ENCODE assay signal across 12 cellular contexts in the genomic region with DNA sequence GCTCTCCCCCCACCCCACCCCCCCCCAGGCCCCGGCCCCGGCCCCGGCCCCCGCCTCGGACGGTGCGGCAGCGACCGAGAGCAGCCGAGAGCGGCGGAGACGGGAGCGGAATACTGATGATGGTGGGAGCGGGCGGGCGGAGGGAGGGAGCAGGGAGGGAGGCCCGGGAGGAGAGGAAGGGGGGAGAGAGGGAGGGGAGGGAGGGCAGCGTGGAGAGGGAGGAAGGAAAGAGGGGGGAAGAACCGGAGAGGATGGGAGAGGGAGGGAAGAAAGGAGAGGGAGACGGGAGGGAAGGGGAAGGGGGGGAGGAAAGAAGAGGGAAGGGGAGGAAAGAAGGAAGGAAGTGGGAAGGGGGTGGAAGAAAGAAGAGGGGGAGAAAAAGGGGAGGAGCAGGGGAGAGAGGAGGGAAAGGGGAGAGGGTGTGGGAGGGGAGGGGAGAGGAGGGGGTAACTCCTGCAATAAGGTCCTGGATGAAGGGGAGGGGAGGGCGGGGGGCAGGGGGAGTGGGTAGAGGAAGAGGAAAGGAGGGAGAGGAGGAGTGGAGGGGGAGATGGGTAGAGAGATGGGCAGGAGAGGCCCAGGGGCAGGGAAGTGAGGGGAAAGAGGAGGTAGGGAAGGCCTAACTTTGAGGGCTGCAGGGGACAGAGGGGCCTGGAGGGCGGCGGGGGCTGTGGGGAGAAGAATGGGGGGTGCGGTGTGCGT. TPM values are rescaled to one million over a fixed set of nuclear protein-coding genes. Genes with fewer than 3 reads are reported as not detected.
DNase-seq lines count a peak whose midpoint lies in the region; ATAC-seq and TF ChIP-seq lines count a peak whose summit lies in the region.
"Had no signal": no experiment of that assay in that cellular context is flagged by ENCODE, and none has a peak within 500 bp of the region (broad histone marks: within the 10 kb centered on the region; RNA-seq: fewer than 3 reads in every experiment).

LRRC4B (minus strand) TSS at position 115 of the 702 bp plus-strand sequence. CDS start 19,597 bp downstream, outside the sequence.

- no peak within 1 kb of the TSS for H3K27ac Mint-ChIP-seq in progenitor cell of endocrine pancreas
- no peak within 1 kb of the TSS for H3K27ac Mint-ChIP-seq in activated CD8-positive, alpha-beta T cell treated with anti-CD3 and anti-CD28 coated beads, Interleukin-2, amount 10 ng/mL, durations not matched to agents 7 days and 5 days
- H3K27ac Mint-ChIP-seq in endothelial cell (ENCODE audit: unreplicated experiment), result no peak within 1 kb of the TSS
- no peak within 1 kb of the TSS for H3K27ac Mint-ChIP-seq in chondrocyte (ENCODE audit: unreplicated experiment)

- H2AFZ ChIP-seq in OCI-LY3 (ENCODE audit: low read depth, low read length) (no peak within 1 kb of the TSS), hepatocyte (no peak within 1 kb of the TSS)
- H2AFZ ChIP-seq: PC-9 had no signal

- H3K36me3 Mint-ChIP-seq in progenitor cell of endocrine pancreas (ENCODE audit: insufficient read depth) (no peaks in the 10 kb centered on the region), endothelial cell (ENCODE audit: low read depth, unreplicated experiment) (peaks cover 16% of the 10 kb centered on the region), chondrocyte (ENCODE audit: low read depth) (no peaks in the 10 kb centered on the region)
- no peaks in the 10 kb centered on the region for H3K36me3 Mint-ChIP-seq in activated CD8-positive, alpha-beta T cell treated with anti-CD3 and anti-CD28 coated beads, Interleukin-2, amount 10 ng/mL, durations not matched to agents 7 days and 5 days (ENCODE audit: low read depth)
- H3K36me3 Mint-ChIP-seq: stimulated activated effector memory CD8-positive, alpha-beta T cell treated with anti-CD3 and anti-CD28 coated beads, Interleukin-12 subunit alpha, Interleukin-12 subunit beta, amount 100 ng/mL, for 72 hours had no signal

- 5% methylated on average over 10 of the region's 26 CpGs for WGBS in hepatocyte (ENCODE audit: low lambda C conversion rate, missing lambda C conversion rate)

- no peaks in the 10 kb centered on the region for H3K9me2 ChIP-seq in hepatocyte (replicated peaks; ENCODE audit: insufficient read depth)

- H3K79me2 ChIP-seq in OCI-LY3 (ENCODE audit: low read length) (no peaks in the 10 kb centered on the region), hepatocyte (no peaks in the 10 kb centered on the region)

- H3K27me3 ChIP-seq in OCI-LY3 (ENCODE audit: low read depth, low read length), result peaks cover 19% of the 10 kb centered on the region
- peaks cover 49% of the 10 kb centered on the region for H3K27me3 ChIP-seq in hepatocyte

- H3K27me3 Mint-ChIP-seq in progenitor cell of endocrine pancreas (peaks cover 66% of the 10 kb centered on the region), endothelial cell (ENCODE audit: unreplicated experiment) (peaks cover 24% of the 10 kb centered on the region), chondrocyte (ENCODE audit: low read depth) (peaks cover 51% of the 10 kb centered on the region)
- H3K27me3 Mint-ChIP-seq in activated CD8-positive, alpha-beta T cell treated with anti-CD3 and anti-CD28 coated beads, Interleukin-2, amount 10 ng/mL, durations not matched to agents 7 days and 5 days (ENCODE audit: low read depth), result peaks cover 42% of the 10 kb centered on the region

- H3K4me2 ChIP-seq in OCI-LY3 (ENCODE audit: low read length) (peak within 1 kb of the TSS; percentile 82), hepatocyte (peak within 1 kb of the TSS; percentile 76)
- H3K4me2 ChIP-seq: PC-9 had no signal

- in situ Hi-C loops in G401 (cut with HindIII; ENCODE audit: low sequenced_read_pairs), result no loop called here

- CTCF ChIA-PET in activated CD8-positive, alpha-beta T cell treated with anti-CD3 and anti-CD28 coated beads, Interleukin-2, amount 10 ng/mL, durations not matched to agents 7 days and 5 days (lab: Charles Lee), result interaction anchor here (1.2 kb wide), 1 partner anchor 12 kb away, joined by 7 read pairs; no protein-coding TSS in a partner anchor

- DNase-seq in G401 (ENCODE audit: low spot score) (peak; percentile 64), hepatocyte (ENCODE audit: low spot score) (peak; percentile 60), progenitor cell of endocrine pancreas (ENCODE audit: low spot score, unreplicated experiment) (no peak), endothelial cell (ENCODE audit: low spot score) (no peak), chondrocyte (ENCODE audit: low spot score) (no peak), foreskin melanocyte (no peak)
- DNase-seq in activated CD8-positive, alpha-beta T cell treated with anti-CD3 and anti-CD28 coated beads, Interleukin-2, amount 10 ng/mL, durations not matched to agents 7 days and 5 days, result no peak
- DNase-seq: HCEC 1CT, PC-9 had no signal

- H3K4me3 Mint-ChIP-seq in progenitor cell of endocrine pancreas (ENCODE audit: low read depth) (peak within 1 kb of the TSS; percentile 16), endothelial cell (ENCODE audit: unreplicated experiment) (no peak within 1 kb of the TSS), chondrocyte (ENCODE audit: unreplicated experiment) (no peak within 1 kb of the TSS)
- no peak within 1 kb of the TSS for H3K4me3 Mint-ChIP-seq in activated CD8-positive, alpha-beta T cell treated with anti-CD3 and anti-CD28 coated beads, Interleukin-2, amount 10 ng/mL, durations not matched to agents 7 days and 5 days

- H3K9ac ChIP-seq in OCI-LY3 (ENCODE audit: low read length), result peak within 1 kb of the TSS; percentile 89; the same call in 1 of the 2 replicates

- no peak for ATAC-seq in activated CD8-positive, alpha-beta T cell treated with anti-CD3 and anti-CD28 coated beads, Interleukin-2, amount 10 ng/mL, durations not matched to agents 7 days and 5 days
- ATAC-seq: stimulated activated effector memory CD8-positive, alpha-beta T cell treated with anti-CD3 and anti-CD28 coated beads, Interleukin-12 subunit alpha, Interleukin-12 subunit beta, amount 100 ng/mL, for 72 hours had no signal

- H4K20me1 ChIP-seq in OCI-LY3 (ENCODE audit: insufficient read depth, low read length) (no peaks in the 10 kb centered on the region), hepatocyte (ENCODE audit: insufficient read depth, poor library complexity, severe bottlenecking) (no peaks in the 10 kb centered on the region)

- H3K36me3 ChIP-seq in OCI-LY3 (replicated peaks; ENCODE audit: low read depth, low read length) (no peaks in the 10 kb centered on the region), hepatocyte (replicated peaks; ENCODE audit: insufficient read depth, low read depth) (no peaks in the 10 kb centered on the region)

- TF ChIP-seq CTCF in OCI-LY3 (IDR thresholded peaks at IDR 0.05; ENCODE audit: low read depth, low read length) (no peak), hepatocyte (IDR thresholded peaks at IDR 0.05; ENCODE audit: poor library complexity) (no peak), progenitor cell of endocrine pancreas (IDR thresholded peaks at IDR 0.05; ENCODE audit: unreplicated experiment) (no peak), endothelial cell (IDR thresholded peaks at IDR 0.05; ENCODE audit: unreplicated experiment) (no peak), chondrocyte (IDR thresholded peaks at IDR 0.05) (no peak)

- POLR2A ChIA-PET in activated CD8-positive, alpha-beta T cell treated with anti-CD3 and anti-CD28 coated beads, Interleukin-2, amount 10 ng/mL, durations not matched to agents 7 days and 5 days (lab: Charles Lee), result no interaction called here

- H3K4me1 Mint-ChIP-seq in progenitor cell of endocrine pancreas (ENCODE audit: low read depth) (no peaks in the 10 kb centered on the region), endothelial cell (ENCODE audit: unreplicated experiment) (no peaks in the 10 kb centered on the region), chondrocyte (ENCODE audit: low read depth) (no peaks in the 10 kb centered on the region)
- H3K4me1 Mint-ChIP-seq in activated CD8-positive, alpha-beta T cell treated with anti-CD3 and anti-CD28 coated beads, Interleukin-2, amount 10 ng/mL, durations not matched to agents 7 days and 5 days (ENCODE audit: low read depth), result peaks cover 3% of the 10 kb centered on the region

- H3K27ac ChIP-seq in OCI-LY3 (ENCODE audit: low read length) (no peak within 1 kb of the TSS), hepatocyte (no peak within 1 kb of the TSS)
- H3K27ac ChIP-seq: PC-9 had no signal

- H3K9me3 Mint-ChIP-seq in progenitor cell of endocrine pancreas (ENCODE audit: low read depth), result no peaks in the 10 kb centered on the region
- no peaks in the 10 kb centered on the region for H3K9me3 Mint-ChIP-seq in activated CD8-positive, alpha-beta T cell treated with anti-CD3 and anti-CD28 coated beads, Interleukin-2, amount 10 ng/mL, durations not matched to agents 7 days and 5 days (ENCODE audit: insufficient read depth)
- peaks cover 31% of the 10 kb centered on the region for H3K9me3 Mint-ChIP-seq in endothelial cell (ENCODE audit: unreplicated experiment)
- H3K9me3 Mint-ChIP-seq in chondrocyte (ENCODE audit: low read depth), result no peaks in the 10 kb centered on the region
- H3K9me3 Mint-ChIP-seq: stimulated activated effector memory CD8-positive, alpha-beta T cell treated with anti-CD3 and anti-CD28 coated beads, Interleukin-12 subunit alpha, Interleukin-12 subunit beta, amount 100 ng/mL, for 72 hours had no signal

- no peaks in the 10 kb centered on the region for H3K9me3 ChIP-seq in OCI-LY3 (ENCODE audit: insufficient read depth, low read length)
- H3K9me3 ChIP-seq in hepatocyte (ENCODE audit: low read depth), result no peaks in the 10 kb centered on the region

- H3K4me3 ChIP-seq in OCI-LY3 (ENCODE audit: low read length) (peak within 1 kb of the TSS; percentile 83), hepatocyte (peak within 1 kb of the TSS; percentile 23)
- H3K4me3 ChIP-seq: PC-9 had no signal

- H3K4me1 ChIP-seq in OCI-LY3 (ENCODE audit: low read length) (peaks cover 37% of the 10 kb centered on the region), hepatocyte (ENCODE audit: insufficient read depth) (no peaks in the 10 kb centered on the region)

RNA-seq across cellular contexts. Expression of gene LRRC4B, which starts in this region (rescaled TPM):
- 16.5 and 19.2 TPM in 2 replicates for total RNA-seq in G401 (2014; rRNA removed; shearing (Covaris generic))
- total RNA-seq in hepatocyte (6.0 and 7.7 TPM in 2 replicates), progenitor cell of endocrine pancreas (1.0 and 1.2 TPM in 2 replicates), endothelial cell (ENCODE audit: unreplicated experiment) (3.0 TPM), chondrocyte (0.31 to 1.2 TPM (median 0.52 TPM) in 3 replicates)
- polyA plus RNA-seq in hepatocyte, result 1.8 and 2.1 TPM in 2 replicates
- total RNA-seq in activated CD8-positive, alpha-beta T cell treated with anti-CD3 and anti-CD28 coated beads, Interleukin-2, amount 10 ng/mL, durations not matched to agents 7 days and 5 days, result not detected
- total RNA-seq: endothelial cell of umbilical vein, PC-9 had no signal

Comparison
In these comparisons a context has a peak if more than half of its experiments do, and no peak if none do; other contexts are left out.
1. DNase-seq: peak in G401 (single experiment) and hepatocyte (single experiment); none in progenitor cell of endocrine pancreas (single experiment), activated CD8-positive, alpha-beta T cell treated with anti-CD3 and anti-CD28 coated beads, Interleukin-2, amount 10 ng/mL, durations not matched to agents 7 days and 5 days (single experiment), endothelial cell (single experiment), chondrocyte (single experiment) and foreskin melanocyte (single experiment).